Comparison of ENCODE assay signal across 15 cellular contexts in genomic region chr12:79069009-79069408, GRCh38.
A peak's percentile ranks its signal among the peaks of the same experiment; 100 is the strongest.
DNase-seq lines count a peak whose midpoint lies in the region; ATAC-seq and TF ChIP-seq lines count a peak whose summit lies in the region.
"Had no signal": no experiment of that assay in that cellular context is flagged by ENCODE, and none has a peak within 500 bp of the region (broad histone marks: within the 10 kb centered on the region; RNA-seq: fewer than 3 reads in every experiment).

No MANE protein-coding gene starts in this region.

- H3K36me3 ChIP-seq in trophoblast cell (ENCODE audit: control insufficient read depth in 1 of 2, insufficient read depth in 2 of 2, low read length in 2 of 2), result no peaks in the 10 kb centered on the region
- H3K36me3 ChIP-seq: gastroesophageal sphincter, left lung, thyroid gland had no signal

- H2BK12ac ChIP-seq in trophoblast cell (ENCODE audit: low read length), result no peak overlapping the region

- H3K4me1 Mint-ChIP-seq in HFFc6 (ENCODE audit: low read depth), result peaks cover under 1% of the 10 kb centered on the region; the same call in 1 of the 2 replicates

- no peak overlapping the region for H2AFZ ChIP-seq in trophoblast cell (ENCODE audit: insufficient read depth, low read length, poor library complexity)

- H3K4me3 ChIP-seq in trophoblast cell (ENCODE audit: low read depth, low read length), result no peak overlapping the region
- H3K4me3 ChIP-seq: gastroesophageal sphincter, left lung, thyroid gland had no signal

- H2BK120ac ChIP-seq in trophoblast cell (ENCODE audit: insufficient read depth, low read length, poor library complexity), result no peak overlapping the region

- no peak for TF ChIP-seq CTCF in HFFc6 (IDR thresholded peaks at IDR 0.05)

- peak; percentile 68 for DNase-seq in NCI-H1105 treated with DMSO at 0.1 percent for 48 hours (lab: John Stamatoyannopoulos, UW)
- no peak for DNase-seq in NCI-H1436 (lab: John Stamatoyannopoulos, UW)
- no peak for DNase-seq in AG08396 (ENCODE audit: low spot score)
- no peak for DNase-seq in HFFc6
- no peak for DNase-seq in trophoblast cell
- DNase-seq: activated CD4-positive, CD25-positive, alpha-beta regulatory T cell; activated naive CD4-positive, alpha-beta T cell treated with anti-CD3 and anti-CD28 coated beads for 36 hours; left lung; NCI-H1930; thyroid gland had no signal

- no peak overlapping the region for H3K9ac ChIP-seq in trophoblast cell (ENCODE audit: low read length)

- H3K14ac ChIP-seq in trophoblast cell (ENCODE audit: low read length), result no peak overlapping the region

- no peak overlapping the region for H3K4me3 Mint-ChIP-seq in HFFc6
- H3K4me3 Mint-ChIP-seq: activated naive CD4-positive, alpha-beta T cell treated with anti-CD3 and anti-CD28 coated beads for 36 hours had no signal

- H3K27me3 Mint-ChIP-seq in HFFc6 (ENCODE audit: insufficient read depth), result peaks cover 4% of the 10 kb centered on the region
- H3K27me3 Mint-ChIP-seq: progenitor cell of endocrine pancreas had no signal

- H3K4ac ChIP-seq in trophoblast cell (ENCODE audit: low read depth, low read length), result no peak overlapping the region

- no peak overlapping the region for H3K27ac ChIP-seq in trophoblast cell (ENCODE audit: low read depth, low read length)
- H3K27ac ChIP-seq: gastroesophageal sphincter, left lung, thyroid gland had no signal

- H2AK5ac ChIP-seq in trophoblast cell (ENCODE audit: low read length), result no peak overlapping the region

- no peaks in the 10 kb centered on the region for H3K9me3 Mint-ChIP-seq in HFFc6

- no peaks in the 10 kb centered on the region for H3K9me3 ChIP-seq in trophoblast cell (ENCODE audit: insufficient read depth, low read depth, low read length)
- H3K9me3 ChIP-seq: gastroesophageal sphincter, left lung, thyroid gland had no signal

- H3K18ac ChIP-seq in trophoblast cell (ENCODE audit: low read length), result no peak overlapping the region

- ATAC-seq in GM18520 (IDR thresholded peaks at IDR 0.05; ENCODE audit: unreplicated experiment) (peak; percentile 97), GM21423 (IDR thresholded peaks at IDR 0.05; ENCODE audit: unreplicated experiment) (peak; percentile 99), HG03045 (IDR thresholded peaks at IDR 0.05; ENCODE audit: unreplicated experiment) (peak; percentile 96)
- ATAC-seq: gastroesophageal sphincter, left lung had no signal

- no peaks in the 10 kb centered on the region for H3K4me1 ChIP-seq in trophoblast cell (ENCODE audit: control insufficient read depth in 1 of 2, insufficient read depth in 2 of 2, low read length in 2 of 2)
- H3K4me1 ChIP-seq: gastroesophageal sphincter, left lung, thyroid gland had no signal

- H3K27ac Mint-ChIP-seq in HFFc6, result no peak overlapping the region
- H3K27ac Mint-ChIP-seq: activated naive CD4-positive, alpha-beta T cell treated with anti-CD3 and anti-CD28 coated beads for 36 hours; progenitor cell of endocrine pancreas had no signal

- H3K79me1 ChIP-seq in trophoblast cell (ENCODE audit: low read length), result no peaks in the 10 kb centered on the region

- H4K12ac ChIP-seq in trophoblast cell (ENCODE audit: low read depth, low read length), result no peak overlapping the region

- no peaks in the 10 kb centered on the region for H3K27me3 ChIP-seq in trophoblast cell (ENCODE audit: insufficient read depth, low read length)
- H3K27me3 ChIP-seq: gastroesophageal sphincter, left lung, thyroid gland had no signal

- no peaks in the 10 kb centered on the region for H3K79me2 ChIP-seq in trophoblast cell (ENCODE audit: control insufficient read depth, insufficient read depth, low read length, poor library complexity)

- no peaks in the 10 kb centered on the region for H3K36me3 Mint-ChIP-seq in HFFc6 (ENCODE audit: low read depth)

- H3K4me2 ChIP-seq in trophoblast cell (ENCODE audit: low read length), result no peak overlapping the region

- H2BK5ac ChIP-seq in trophoblast cell (ENCODE audit: low read depth, low read length, poor library complexity), result no peak overlapping the region

- H4K8ac ChIP-seq in trophoblast cell (ENCODE audit: low read depth, low read length), result no peak overlapping the region

- H4K91ac ChIP-seq in trophoblast cell (ENCODE audit: low read depth, low read length), result no peak overlapping the region

- H3K23ac ChIP-seq in trophoblast cell (ENCODE audit: low read length), result no peak overlapping the region
